Comparison of ENCODE assay signal across 1 cellular context in genomic region chr9:95070549-95071021, GRCh38.
A peak's percentile ranks its signal among the peaks of the same experiment; 100 is the strongest.
TF ChIP-seq lines count a peak whose summit lies in the region.

No MANE protein-coding gene starts in this region.

TF ChIP-seq in HepG2, 621 proteins besides CTCF, POLR2A, EP300 and RAD21 (continued from another document and continues in another):
- no peak for TF ChIP-seq FUBP1 (CRISPR knock-in tag; IDR thresholded peaks at IDR 0.05; ENCODE audit: borderline replicate concordance)
- no peak for TF ChIP-seq KMT2B (CRISPR knock-in tag; IDR thresholded peaks at IDR 0.05)
- TF ChIP-seq ASH2L (IDR thresholded peaks at IDR 0.05; ENCODE audit: insufficient read length, low read depth, low read length): peak; percentile 34
- no peak for TF ChIP-seq ZSCAN9 (CRISPR knock-in tag; IDR thresholded peaks at IDR 0.05; ENCODE audit: borderline replicate concordance)
- TF ChIP-seq MIXL1 (CRISPR knock-in tag; IDR thresholded peaks at IDR 0.05): no peak
- no peak for TF ChIP-seq ZNF530 (CRISPR knock-in tag; IDR thresholded peaks at IDR 0.05; ENCODE audit: low read depth)
- TF ChIP-seq ZBTB44 (CRISPR knock-in tag; IDR thresholded peaks at IDR 0.05): no peak
- TF ChIP-seq ZNF740 (CRISPR knock-in tag; IDR thresholded peaks at IDR 0.05): 0 out of 2 replicates have a peak, but pooled peaks have one; percentile 19
- TF ChIP-seq E2F5 (CRISPR knock-in tag; conservative IDR thresholded peaks at IDR 0.05): no peak
- peak; percentile 68; the same call in 1 of the 2 replicates for TF ChIP-seq ZNF891 (CRISPR knock-in tag; IDR thresholded peaks at IDR 0.05)
- no peak for TF ChIP-seq POGK (CRISPR knock-in tag; conservative IDR thresholded peaks at IDR 0.05)
- TF ChIP-seq ZNF280B (CRISPR knock-in tag; IDR thresholded peaks at IDR 0.05; ENCODE audit: borderline replicate concordance): no peak
- TF ChIP-seq ATF5 (CRISPR knock-in tag; IDR thresholded peaks at IDR 0.05; ENCODE audit: low read depth): no peak
- no peak for TF ChIP-seq CBFB (CRISPR knock-in tag; IDR thresholded peaks at IDR 0.05)
- no peak for TF ChIP-seq SIN3A (IDR thresholded peaks at IDR 0.05; ENCODE audit: borderline replicate concordance, low read depth, low read length)
- TF ChIP-seq CENPT (CRISPR knock-in tag; IDR thresholded peaks at IDR 0.05; ENCODE audit: low read depth): no peak
- TF ChIP-seq CCAR2 (optimal IDR thresholded peaks at IDR 0.05; ENCODE audit: low read depth, low read length): no peak
- no peak for TF ChIP-seq ZNF354B (CRISPR knock-in tag; IDR thresholded peaks at IDR 0.05)
- no peak for TF ChIP-seq ZNF670 (CRISPR knock-in tag; IDR thresholded peaks at IDR 0.05; ENCODE audit: borderline replicate concordance)
- TF ChIP-seq SMAD9 (CRISPR knock-in tag; IDR thresholded peaks at IDR 0.05): no peak
- TF ChIP-seq ZFP91 (CRISPR knock-in tag; IDR thresholded peaks at IDR 0.05; ENCODE audit: borderline replicate concordance): peak; percentile 43; the same call in 1 of the 2 replicates
- TF ChIP-seq ZNF720 (CRISPR knock-in tag; IDR thresholded peaks at IDR 0.05): no peak
- 0 out of 2 replicates have a peak, but pooled peaks have one; percentile 44 for TF ChIP-seq ZBTB26 (CRISPR knock-in tag; IDR thresholded peaks at IDR 0.05; ENCODE audit: borderline replicate concordance)
- no peak for TF ChIP-seq ZNF776 (CRISPR knock-in tag; IDR thresholded peaks at IDR 0.05)
- TF ChIP-seq MLX (CRISPR knock-in tag; IDR thresholded peaks at IDR 0.05): peak; percentile 53; the same call in 1 of the 2 replicates
- TF ChIP-seq SIX1 (CRISPR knock-in tag; IDR thresholded peaks at IDR 0.05; ENCODE audit: borderline replicate concordance): no peak
- no peak for TF ChIP-seq THAP9 (CRISPR knock-in tag; IDR thresholded peaks at IDR 0.05; ENCODE audit: borderline replicate concordance)
- TF ChIP-seq ZFP36L1 (CRISPR knock-in tag; IDR thresholded peaks at IDR 0.05): no peak
- no peak for TF ChIP-seq ZNF780A (CRISPR knock-in tag; IDR thresholded peaks at IDR 0.05)
- peak; percentile 61 for TF ChIP-seq PAXIP1 (CRISPR knock-in tag; conservative IDR thresholded peaks at IDR 0.05)
- no peak for TF ChIP-seq FOXP1 (IDR thresholded peaks at IDR 0.05)
- peak; percentile 76; the same call in 1 of the 2 replicates for TF ChIP-seq FOXP1 (CRISPR knock-in tag; IDR thresholded peaks at IDR 0.05)
- TF ChIP-seq ZNF138 (CRISPR knock-in tag; IDR thresholded peaks at IDR 0.05; ENCODE audit: low read depth): no peak
- no peak for TF ChIP-seq ZNF496 (CRISPR knock-in tag; IDR thresholded peaks at IDR 0.05; ENCODE audit: insufficient replicate concordance)
- TF ChIP-seq U2AF1 (optimal IDR thresholded peaks at IDR 0.05; ENCODE audit: low read depth, low read length): no peak
